In the genomic region with DNA sequence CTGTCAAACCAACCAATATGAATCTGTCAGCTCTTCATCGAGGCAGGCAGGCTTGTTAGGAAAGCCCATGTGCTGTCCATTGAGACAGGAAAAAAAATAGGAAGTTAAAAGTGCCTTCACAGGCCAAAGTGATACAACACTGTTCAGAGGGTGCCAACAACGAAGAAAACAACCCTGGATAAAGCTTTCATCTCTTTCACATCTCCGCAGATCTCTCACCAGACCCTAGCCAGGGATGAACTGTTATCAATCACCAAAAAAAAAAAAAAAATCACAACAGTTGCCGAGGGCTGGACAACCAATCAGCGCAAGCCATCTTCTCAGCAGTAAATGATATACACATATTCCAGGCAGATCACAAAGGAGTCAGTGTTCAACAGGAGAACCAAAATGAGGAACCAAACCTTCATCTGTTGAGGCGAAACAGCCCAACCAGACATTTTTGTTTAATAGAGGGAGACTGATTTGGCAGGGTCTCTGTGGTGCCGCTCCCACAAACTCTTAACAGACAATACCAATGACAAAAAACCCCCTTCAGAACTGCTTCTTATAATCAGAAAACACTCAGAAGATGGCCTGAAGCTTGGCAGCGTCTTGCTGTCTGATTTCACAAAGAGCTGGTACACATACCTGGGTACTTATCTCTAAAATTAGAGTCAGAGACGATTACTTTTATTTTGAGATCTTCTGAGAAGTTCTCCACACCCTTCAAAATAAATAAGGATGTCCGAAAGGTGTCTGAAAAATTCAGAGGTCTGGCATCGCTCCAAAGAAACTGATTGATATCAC, we compare ENCODE assay signal across 2 cellular contexts.
TF ChIP-seq lines count a peak whose summit lies in the region.

No MANE protein-coding gene starts in this region.

TF ChIP-seq in GM23338, 12 proteins besides CTCF, POLR2A, EP300 and RAD21:
- TF ChIP-seq, protein P1, sequence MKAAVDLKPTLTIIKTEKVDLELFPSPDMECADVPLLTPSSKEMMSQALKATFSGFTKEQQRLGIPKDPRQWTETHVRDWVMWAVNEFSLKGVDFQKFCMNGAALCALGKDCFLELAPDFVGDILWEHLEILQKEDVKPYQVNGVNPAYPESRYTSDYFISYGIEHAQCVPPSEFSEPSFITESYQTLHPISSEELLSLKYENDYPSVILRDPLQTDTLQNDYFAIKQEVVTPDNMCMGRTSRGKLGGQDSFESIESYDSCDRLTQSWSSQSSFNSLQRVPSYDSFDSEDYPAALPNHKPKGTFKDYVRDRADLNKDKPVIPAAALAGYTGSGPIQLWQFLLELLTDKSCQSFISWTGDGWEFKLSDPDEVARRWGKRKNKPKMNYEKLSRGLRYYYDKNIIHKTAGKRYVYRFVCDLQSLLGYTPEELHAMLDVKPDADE (IDR thresholded peaks at IDR 0.05): no peak
- TF ChIP-seq CREB1 (CRISPR knock-in tag; IDR thresholded peaks at IDR 0.05; ENCODE audit: low read depth): no peak
- TF ChIP-seq, protein P2, sequence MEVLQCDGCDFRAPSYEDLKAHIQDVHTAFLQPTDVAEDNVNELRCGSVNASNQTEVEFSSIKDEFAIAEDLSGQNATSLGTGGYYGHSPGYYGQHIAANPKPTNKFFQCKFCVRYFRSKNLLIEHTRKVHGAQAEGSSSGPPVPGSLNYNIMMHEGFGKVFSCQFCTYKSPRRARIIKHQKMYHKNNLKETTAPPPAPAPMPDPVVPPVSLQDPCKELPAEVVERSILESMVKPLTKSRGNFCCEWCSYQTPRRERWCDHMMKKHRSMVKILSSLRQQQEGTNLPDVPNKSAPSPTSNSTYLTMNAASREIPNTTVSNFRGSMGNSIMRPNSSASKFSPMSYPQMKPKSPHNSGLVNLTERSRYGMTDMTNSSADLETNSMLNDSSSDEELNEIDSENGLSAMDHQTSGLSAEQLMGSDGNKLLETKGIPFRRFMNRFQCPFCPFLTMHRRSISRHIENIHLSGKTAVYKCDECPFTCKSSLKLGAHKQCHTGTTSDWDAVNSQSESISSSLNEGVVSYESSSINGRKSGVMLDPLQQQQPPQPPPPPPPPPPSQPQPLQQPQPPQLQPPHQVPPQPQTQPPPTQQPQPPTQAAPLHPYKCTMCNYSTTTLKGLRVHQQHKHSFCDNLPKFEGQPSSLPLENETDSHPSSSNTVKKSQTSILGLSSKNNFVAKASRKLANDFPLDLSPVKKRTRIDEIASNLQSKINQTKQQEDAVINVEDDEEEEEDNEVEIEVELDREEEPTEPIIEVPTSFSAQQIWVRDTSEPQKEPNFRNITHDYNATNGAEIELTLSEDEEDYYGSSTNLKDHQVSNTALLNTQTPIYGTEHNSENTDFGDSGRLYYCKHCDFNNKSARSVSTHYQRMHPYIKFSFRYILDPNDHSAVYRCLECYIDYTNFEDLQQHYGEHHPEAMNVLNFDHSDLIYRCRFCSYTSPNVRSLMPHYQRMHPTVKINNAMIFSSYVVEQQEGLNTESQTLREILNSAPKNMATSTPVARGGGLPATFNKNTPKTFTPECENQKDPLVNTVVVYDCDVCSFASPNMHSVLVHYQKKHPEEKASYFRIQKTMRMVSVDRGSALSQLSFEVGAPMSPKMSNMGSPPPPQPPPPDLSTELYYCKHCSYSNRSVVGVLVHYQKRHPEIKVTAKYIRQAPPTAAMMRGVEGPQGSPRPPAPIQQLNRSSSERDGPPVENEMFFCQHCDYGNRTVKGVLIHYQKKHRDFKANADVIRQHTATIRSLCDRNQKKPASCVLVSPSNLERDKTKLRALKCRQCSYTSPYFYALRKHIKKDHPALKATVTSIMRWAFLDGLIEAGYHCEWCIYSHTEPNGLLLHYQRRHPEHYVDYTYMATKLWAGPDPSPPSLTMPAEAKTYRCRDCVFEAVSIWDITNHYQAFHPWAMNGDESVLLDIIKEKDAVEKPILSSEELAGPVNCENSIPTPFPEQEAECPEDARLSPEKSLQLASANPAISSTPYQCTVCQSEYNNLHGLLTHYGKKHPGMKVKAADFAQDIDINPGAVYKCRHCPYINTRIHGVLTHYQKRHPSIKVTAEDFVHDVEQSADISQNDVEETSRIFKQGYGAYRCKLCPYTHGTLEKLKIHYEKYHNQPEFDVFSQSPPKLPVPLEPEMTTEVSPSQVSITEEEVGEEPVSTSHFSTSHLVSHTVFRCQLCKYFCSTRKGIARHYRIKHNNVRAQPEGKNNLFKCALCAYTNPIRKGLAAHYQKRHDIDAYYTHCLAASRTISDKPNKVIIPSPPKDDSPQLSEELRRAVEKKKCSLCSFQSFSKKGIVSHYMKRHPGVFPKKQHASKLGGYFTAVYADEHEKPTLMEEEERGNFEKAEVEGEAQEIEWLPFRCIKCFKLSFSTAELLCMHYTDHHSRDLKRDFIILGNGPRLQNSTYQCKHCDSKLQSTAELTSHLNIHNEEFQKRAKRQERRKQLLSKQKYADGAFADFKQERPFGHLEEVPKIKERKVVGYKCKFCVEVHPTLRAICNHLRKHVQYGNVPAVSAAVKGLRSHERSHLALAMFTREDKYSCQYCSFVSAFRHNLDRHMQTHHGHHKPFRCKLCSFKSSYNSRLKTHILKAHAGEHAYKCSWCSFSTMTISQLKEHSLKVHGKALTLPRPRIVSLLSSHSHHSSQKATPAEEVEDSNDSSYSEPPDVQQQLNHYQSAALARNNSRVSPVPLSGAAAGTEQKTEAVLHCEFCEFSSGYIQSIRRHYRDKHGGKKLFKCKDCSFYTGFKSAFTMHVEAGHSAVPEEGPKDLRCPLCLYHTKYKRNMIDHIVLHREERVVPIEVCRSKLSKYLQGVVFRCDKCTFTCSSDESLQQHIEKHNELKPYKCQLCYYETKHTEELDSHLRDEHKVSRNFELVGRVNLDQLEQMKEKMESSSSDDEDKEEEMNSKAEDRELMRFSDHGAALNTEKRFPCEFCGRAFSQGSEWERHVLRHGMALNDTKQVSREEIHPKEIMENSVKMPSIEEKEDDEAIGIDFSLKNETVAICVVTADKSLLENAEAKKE (CRISPR knock-in tag; IDR thresholded peaks at IDR 0.05): no peak
- TF ChIP-seq POLR2AphosphoS5 (IDR thresholded peaks at IDR 0.05; ENCODE audit: low read depth): no peak
- TF ChIP-seq, protein P3, sequence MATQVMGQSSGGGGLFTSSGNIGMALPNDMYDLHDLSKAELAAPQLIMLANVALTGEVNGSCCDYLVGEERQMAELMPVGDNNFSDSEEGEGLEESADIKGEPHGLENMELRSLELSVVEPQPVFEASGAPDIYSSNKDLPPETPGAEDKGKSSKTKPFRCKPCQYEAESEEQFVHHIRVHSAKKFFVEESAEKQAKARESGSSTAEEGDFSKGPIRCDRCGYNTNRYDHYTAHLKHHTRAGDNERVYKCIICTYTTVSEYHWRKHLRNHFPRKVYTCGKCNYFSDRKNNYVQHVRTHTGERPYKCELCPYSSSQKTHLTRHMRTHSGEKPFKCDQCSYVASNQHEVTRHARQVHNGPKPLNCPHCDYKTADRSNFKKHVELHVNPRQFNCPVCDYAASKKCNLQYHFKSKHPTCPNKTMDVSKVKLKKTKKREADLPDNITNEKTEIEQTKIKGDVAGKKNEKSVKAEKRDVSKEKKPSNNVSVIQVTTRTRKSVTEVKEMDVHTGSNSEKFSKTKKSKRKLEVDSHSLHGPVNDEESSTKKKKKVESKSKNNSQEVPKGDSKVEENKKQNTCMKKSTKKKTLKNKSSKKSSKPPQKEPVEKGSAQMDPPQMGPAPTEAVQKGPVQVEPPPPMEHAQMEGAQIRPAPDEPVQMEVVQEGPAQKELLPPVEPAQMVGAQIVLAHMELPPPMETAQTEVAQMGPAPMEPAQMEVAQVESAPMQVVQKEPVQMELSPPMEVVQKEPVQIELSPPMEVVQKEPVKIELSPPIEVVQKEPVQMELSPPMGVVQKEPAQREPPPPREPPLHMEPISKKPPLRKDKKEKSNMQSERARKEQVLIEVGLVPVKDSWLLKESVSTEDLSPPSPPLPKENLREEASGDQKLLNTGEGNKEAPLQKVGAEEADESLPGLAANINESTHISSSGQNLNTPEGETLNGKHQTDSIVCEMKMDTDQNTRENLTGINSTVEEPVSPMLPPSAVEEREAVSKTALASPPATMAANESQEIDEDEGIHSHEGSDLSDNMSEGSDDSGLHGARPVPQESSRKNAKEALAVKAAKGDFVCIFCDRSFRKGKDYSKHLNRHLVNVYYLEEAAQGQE (IDR thresholded peaks at IDR 0.05; ENCODE audit: unreplicated experiment): no peak
TF ChIP-seq in GM23338: peak in this region for 0.

TF ChIP-seq in HepG2, 621 proteins besides CTCF, POLR2A, EP300 and RAD21:
- TF ChIP-seq ZBTB43 (CRISPR knock-in tag; conservative IDR thresholded peaks at IDR 0.05): no peak
- no peak for TF ChIP-seq BCL6 (CRISPR knock-in tag; IDR thresholded peaks at IDR 0.05)
- TF ChIP-seq EED (CRISPR knock-in tag; IDR thresholded peaks at IDR 0.05): no peak
- TF ChIP-seq ZSCAN22 (CRISPR knock-in tag; IDR thresholded peaks at IDR 0.05): no peak
- TF ChIP-seq PHF21A (CRISPR knock-in tag; IDR thresholded peaks at IDR 0.05): 0 out of 2 replicates have a peak, but pooled peaks have one; percentile 22
